In the genomic region with DNA sequence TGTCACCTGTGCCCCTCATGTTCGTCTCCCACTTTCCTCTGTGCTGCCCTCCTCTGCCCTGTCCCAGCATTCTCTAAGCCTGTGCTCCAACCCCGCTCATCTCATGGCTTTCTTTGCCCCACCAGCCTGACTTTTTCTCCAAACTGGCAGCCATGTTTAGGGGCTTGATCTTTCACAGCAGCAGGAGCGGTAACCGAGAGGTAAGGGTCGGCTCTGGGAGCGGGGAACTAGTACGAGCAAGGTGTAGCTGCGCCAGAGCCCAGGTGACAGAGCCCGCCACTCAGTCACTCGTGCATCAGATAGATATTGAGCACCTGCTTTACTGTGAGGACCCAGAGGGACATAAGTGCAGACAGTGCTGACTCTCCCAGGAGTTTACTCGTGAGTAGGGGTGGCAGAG, we compare ENCODE assay signal across 1 cellular context.
A peak's percentile ranks its signal among the peaks of the same experiment; 100 is the strongest.
TF ChIP-seq lines count a peak whose summit lies in the region.

No MANE protein-coding gene starts in this region.

TF ChIP-seq in K562, 482 proteins besides CTCF, POLR2A, EP300 and RAD21:
- no peak for TF ChIP-seq CHD2 (IDR thresholded peaks at IDR 0.05; ENCODE audit: low read depth, low read length)
- peak; percentile 5; the same call in 1 of the 2 replicates for TF ChIP-seq SP1 (CRISPR knock-in tag; IDR thresholded peaks at IDR 0.05)
- no peak for TF ChIP-seq ZNF695 (CRISPR knock-in tag; IDR thresholded peaks at IDR 0.05)
- TF ChIP-seq, protein P1, sequence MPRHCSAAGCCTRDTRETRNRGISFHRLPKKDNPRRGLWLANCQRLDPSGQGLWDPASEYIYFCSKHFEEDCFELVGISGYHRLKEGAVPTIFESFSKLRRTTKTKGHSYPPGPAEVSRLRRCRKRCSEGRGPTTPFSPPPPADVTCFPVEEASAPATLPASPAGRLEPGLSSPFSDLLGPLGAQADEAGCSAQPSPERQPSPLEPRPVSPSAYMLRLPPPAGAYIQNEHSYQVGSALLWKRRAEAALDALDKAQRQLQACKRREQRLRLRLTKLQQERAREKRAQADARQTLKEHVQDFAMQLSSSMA (CRISPR knock-in tag; IDR thresholded peaks at IDR 0.05): no peak
- TF ChIP-seq, protein P2, sequence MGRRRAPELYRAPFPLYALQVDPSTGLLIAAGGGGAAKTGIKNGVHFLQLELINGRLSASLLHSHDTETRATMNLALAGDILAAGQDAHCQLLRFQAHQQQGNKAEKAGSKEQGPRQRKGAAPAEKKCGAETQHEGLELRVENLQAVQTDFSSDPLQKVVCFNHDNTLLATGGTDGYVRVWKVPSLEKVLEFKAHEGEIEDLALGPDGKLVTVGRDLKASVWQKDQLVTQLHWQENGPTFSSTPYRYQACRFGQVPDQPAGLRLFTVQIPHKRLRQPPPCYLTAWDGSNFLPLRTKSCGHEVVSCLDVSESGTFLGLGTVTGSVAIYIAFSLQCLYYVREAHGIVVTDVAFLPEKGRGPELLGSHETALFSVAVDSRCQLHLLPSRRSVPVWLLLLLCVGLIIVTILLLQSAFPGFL (CRISPR knock-in tag; IDR thresholded peaks at IDR 0.05): no peak
